In genomic region chr12:25249951-25250738, GRCh38 we compare ENCODE assay signal across 7 cellular contexts. TPM values are rescaled to one million over a fixed set of nuclear protein-coding genes. Genes with fewer than 3 reads are reported as not detected.
DNase-seq lines count a peak whose midpoint lies in the region; ATAC-seq and TF ChIP-seq lines count a peak whose summit lies in the region.

No MANE protein-coding gene starts in this region.

- peaks cover 11% of the 10 kb centered on the region for H3K4me1 ChIP-seq in endodermal cell (ENCODE audit: control insufficient read depth, insufficient read depth, low read length)

- TF ChIP-seq CTCF in GM13976 (IDR thresholded peaks at IDR 0.05; ENCODE audit: borderline replicate concordance, control extremely low read depth, extremely low read depth, insufficient read depth, missing control alignments) (no peak), endodermal cell (conservative IDR thresholded peaks at IDR 0.05) (no peak)

- 0% methylated on average over 3 to 45 of the region's 56 CpGs for WGBS in endodermal cell (ENCODE audit: insufficient coverage in 1 of 2, insufficient read length in 1 of 2), 2 experiments

- peaks cover 8% of the 10 kb centered on the region for H3K27me3 Mint-ChIP-seq in endodermal cell (ENCODE audit: insufficient read depth)

- H3K36me3 ChIP-seq in endodermal cell (ENCODE audit: control insufficient read depth, insufficient read depth, low read length), result peaks cover 26% of the 10 kb centered on the region

- peaks cover 1% of the 10 kb centered on the region for H3K9me3 Mint-ChIP-seq in endodermal cell

- peak overlapping the region; percentile 97 for H3K4me3 ChIP-seq in endodermal cell (ENCODE audit: low read length)

- H3K4me1 Mint-ChIP-seq in endodermal cell, result peaks cover 44% of the 10 kb centered on the region

- H3K9ac ChIP-seq in endodermal cell (ENCODE audit: extremely low read depth, low read length, poor library complexity, severe bottlenecking), result peak overlapping the region; percentile 74

- H3K9me3 ChIP-seq in endodermal cell (ENCODE audit: control insufficient read depth, low read length), result no peaks in the 10 kb centered on the region

- peak overlapping the region; percentile 95 for H3K27ac Mint-ChIP-seq in endodermal cell

- H3K27ac ChIP-seq in endodermal cell (ENCODE audit: low read depth, low read length), result no peak overlapping the region

- peak overlapping the region; percentile 90 for H3K4me3 Mint-ChIP-seq in endodermal cell

- ATAC-seq in HG02763 (IDR thresholded peaks at IDR 0.05; ENCODE audit: unreplicated experiment), result peak; percentile 27

- in situ Hi-C loops in GM13976 (cut with MboI; ENCODE audit: low sequenced_read_pairs, unreplicated experiment), result no loop called here

- H3K27me3 ChIP-seq in endodermal cell (ENCODE audit: control insufficient read depth, insufficient read depth, low read length, poor library complexity, severe bottlenecking), result no peaks in the 10 kb centered on the region

- peaks cover 29% of the 10 kb centered on the region for H3K36me3 Mint-ChIP-seq in endodermal cell (ENCODE audit: low read depth)

- DNase-seq in GM13976 (ENCODE audit: low spot score) (peak; percentile 74), NCI-H226 (peak; percentile 9), endodermal cell (peak; percentile 86), midbrain (lab: John Stamatoyannopoulos, UW) (peak; percentile 2)
- DNase-seq in activated CD8-positive, alpha-beta memory T cell treated with anti-CD3 and anti-CD28 coated beads for 48 hours (ENCODE audit: low read depth in 2 of 3, low spot score in 2 of 3), result peak in 2 of 3 experiments; percentile 19 to 22
- DNase-seq in stimulated activated CD8-positive, alpha-beta memory T cell treated with anti-CD3 and anti-CD28 coated beads, Interleukin-4, amount 100 ng/mL, for 48 hours, result peak; percentile 57

RNA-seq across cellular contexts. Expression of gene KRAS, which starts 0.6 kb away (rescaled TPM):
- total RNA-seq in endodermal cell, result 100 to 1,000 TPM in 1 of 2 donors, 10 to 100 TPM in 1; 58.0 to 140 TPM
- 35.7 TPM for polyA plus RNA-seq in endodermal cell (2013, experiment 1 of 2)
- 35.5 TPM for polyA plus RNA-seq in endodermal cell (2013, experiment 2 of 2)

RNA-seq across cellular contexts. Expression of gene ETFRF1, which starts 55.1 kb away (rescaled TPM):
- total RNA-seq in endodermal cell, result 10 to 100 TPM in 1 of 2 donors, 1 to 10 TPM in 1; 9.7 to 21.4 TPM
- 21.4 TPM for polyA plus RNA-seq in endodermal cell (2013, experiment 1 of 2)
- 21.9 TPM for polyA plus RNA-seq in endodermal cell (2013, experiment 2 of 2)

RNA-seq across cellular contexts. Expression of gene DNAI7, which starts 55.2 kb away (rescaled TPM):
- total RNA-seq in endodermal cell, result 1 to 10 TPM; 1.6 TPM
- polyA plus RNA-seq in endodermal cell (2013, experiment 1 of 2), result 1.5 TPM
- 0.54 TPM for polyA plus RNA-seq in endodermal cell (2013, experiment 2 of 2)

Comparison
In these comparisons a context has a peak if more than half of its experiments do, and no peak if none do; other contexts are left out.
1. DNase-seq: peak in every context shown above with its lines; median percentile 86 in endodermal cell; 74 in GM13976; 57 in stimulated activated CD8-positive, alpha-beta memory T cell treated with anti-CD3 and anti-CD28 coated beads, Interleukin-4, amount 100 ng/mL, for 48 hours; 20 in activated CD8-positive, alpha-beta memory T cell treated with anti-CD3 and anti-CD28 coated beads for 48 hours; 9 in NCI-H226; 2 in midbrain.